1 cellular context compared by ENCODE assay signal in the genomic region with DNA sequence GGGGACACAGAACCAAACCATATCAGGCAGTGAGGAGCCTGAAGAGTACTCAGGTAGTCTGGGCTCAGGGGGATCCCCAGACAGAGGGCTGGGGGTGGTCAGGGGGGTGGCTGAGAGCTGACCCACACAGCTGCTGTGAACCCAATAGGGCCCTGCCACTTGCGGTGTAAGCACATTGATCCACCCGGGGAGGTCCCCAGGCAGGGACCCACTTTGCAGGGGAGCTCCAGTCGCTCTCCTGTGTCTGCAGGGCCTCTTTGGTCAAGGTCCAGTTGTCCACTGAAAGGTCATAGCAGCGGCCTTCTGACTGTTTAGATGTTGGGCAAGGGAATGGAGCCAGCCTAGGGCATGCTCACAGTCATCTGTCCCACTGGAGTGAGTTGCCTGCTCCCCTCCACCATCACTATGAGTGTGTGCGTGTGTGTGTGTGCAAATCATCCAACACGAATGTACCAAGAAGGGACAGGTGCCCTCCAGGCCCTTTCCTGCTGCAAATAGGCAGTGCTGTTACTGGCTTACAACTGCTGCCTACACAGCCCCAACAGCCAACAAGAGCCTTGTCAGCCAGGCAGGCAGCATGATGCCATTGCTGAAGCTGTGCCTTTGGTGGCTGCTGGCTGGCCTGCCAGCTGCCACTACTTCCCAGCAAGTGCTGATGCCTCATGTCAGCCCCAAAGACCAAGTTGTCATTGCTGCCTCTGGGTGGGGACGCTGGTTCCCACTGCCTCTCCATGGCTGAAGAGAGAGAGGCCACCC.
TF ChIP-seq lines count a peak whose summit lies in the region.

No MANE protein-coding gene starts in this region.

TF ChIP-seq in HepG2, 621 proteins besides CTCF, POLR2A, EP300 and RAD21 (continued from another document):
- TF ChIP-seq, protein P1, sequence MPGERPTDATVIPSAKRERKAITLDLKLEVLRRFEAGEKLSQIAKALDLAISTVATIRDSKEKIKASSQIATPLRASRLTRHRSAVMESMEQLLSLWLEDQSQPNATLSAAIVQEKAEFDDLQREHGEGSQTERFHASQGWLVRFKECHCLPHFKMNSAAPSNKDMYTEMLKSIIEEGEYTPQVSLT (CRISPR knock-in tag; IDR thresholded peaks at IDR 0.05; ENCODE audit: borderline replicate concordance, low read depth) = no peak
- TF ChIP-seq, protein P2, sequence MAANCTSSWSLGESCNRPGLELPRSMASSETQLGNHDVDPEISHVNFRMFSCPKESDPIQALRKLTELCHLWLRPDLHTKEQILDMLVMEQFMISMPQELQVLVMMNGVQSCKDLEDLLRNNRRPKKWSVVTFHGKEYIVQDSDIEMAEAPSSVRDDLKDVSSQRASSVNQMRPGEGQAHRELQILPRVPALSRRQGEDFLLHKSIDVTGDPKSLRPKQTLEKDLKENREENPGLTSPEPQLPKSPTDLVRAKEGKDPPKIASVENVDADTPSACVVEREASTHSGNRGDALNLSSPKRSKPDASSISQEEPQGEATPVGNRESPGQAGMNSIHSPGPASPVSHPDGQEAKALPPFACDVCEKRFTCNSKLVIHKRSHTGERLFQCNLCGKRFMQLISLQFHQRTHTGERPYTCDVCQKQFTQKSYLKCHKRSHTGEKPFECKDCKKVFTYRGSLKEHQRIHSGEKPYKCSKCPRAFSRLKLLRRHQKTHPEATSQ (CRISPR knock-in tag; IDR thresholded peaks at IDR 0.05; ENCODE audit: borderline replicate concordance) = no peak
- TF ChIP-seq SAP130 (CRISPR knock-in tag; IDR thresholded peaks at IDR 0.05; ENCODE audit: low read depth) = no peak
- no peak for TF ChIP-seq ZNF713 (CRISPR knock-in tag; IDR thresholded peaks at IDR 0.05)
- TF ChIP-seq ZNF782 (CRISPR knock-in tag; IDR thresholded peaks at IDR 0.05; ENCODE audit: borderline replicate concordance) = no peak; the same call in 1 of the 2 replicates
- TF ChIP-seq, protein P3, sequence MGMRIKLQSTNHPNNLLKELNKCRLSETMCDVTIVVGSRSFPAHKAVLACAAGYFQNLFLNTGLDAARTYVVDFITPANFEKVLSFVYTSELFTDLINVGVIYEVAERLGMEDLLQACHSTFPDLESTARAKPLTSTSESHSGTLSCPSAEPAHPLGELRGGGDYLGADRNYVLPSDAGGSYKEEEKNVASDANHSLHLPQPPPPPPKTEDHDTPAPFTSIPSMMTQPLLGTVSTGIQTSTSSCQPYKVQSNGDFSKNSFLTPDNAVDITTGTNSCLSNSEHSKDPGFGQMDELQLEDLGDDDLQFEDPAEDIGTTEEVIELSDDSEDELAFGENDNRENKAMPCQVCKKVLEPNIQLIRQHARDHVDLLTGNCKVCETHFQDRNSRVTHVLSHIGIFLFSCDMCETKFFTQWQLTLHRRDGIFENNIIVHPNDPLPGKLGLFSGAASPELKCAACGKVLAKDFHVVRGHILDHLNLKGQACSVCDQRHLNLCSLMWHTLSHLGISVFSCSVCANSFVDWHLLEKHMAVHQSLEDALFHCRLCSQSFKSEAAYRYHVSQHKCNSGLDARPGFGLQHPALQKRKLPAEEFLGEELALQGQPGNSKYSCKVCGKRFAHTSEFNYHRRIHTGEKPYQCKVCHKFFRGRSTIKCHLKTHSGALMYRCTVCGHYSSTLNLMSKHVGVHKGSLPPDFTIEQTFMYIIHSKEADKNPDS (CRISPR knock-in tag; IDR thresholded peaks at IDR 0.05) = no peak
- TF ChIP-seq ESRRA (CRISPR knock-in tag; IDR thresholded peaks at IDR 0.05; ENCODE audit: low read depth) = peak; percentile 40; the same call in 1 of the 2 replicates
- TF ChIP-seq FOXP1 (IDR thresholded peaks at IDR 0.05) = no peak
- TF ChIP-seq FOXP1 (CRISPR knock-in tag; IDR thresholded peaks at IDR 0.05) = no peak
- no peak for TF ChIP-seq KAT8 (CRISPR knock-in tag; IDR thresholded peaks at IDR 0.05)
- TF ChIP-seq JDP2 (CRISPR knock-in tag; IDR thresholded peaks at IDR 0.05; ENCODE audit: borderline replicate concordance) = no peak
- TF ChIP-seq, protein P4, sequence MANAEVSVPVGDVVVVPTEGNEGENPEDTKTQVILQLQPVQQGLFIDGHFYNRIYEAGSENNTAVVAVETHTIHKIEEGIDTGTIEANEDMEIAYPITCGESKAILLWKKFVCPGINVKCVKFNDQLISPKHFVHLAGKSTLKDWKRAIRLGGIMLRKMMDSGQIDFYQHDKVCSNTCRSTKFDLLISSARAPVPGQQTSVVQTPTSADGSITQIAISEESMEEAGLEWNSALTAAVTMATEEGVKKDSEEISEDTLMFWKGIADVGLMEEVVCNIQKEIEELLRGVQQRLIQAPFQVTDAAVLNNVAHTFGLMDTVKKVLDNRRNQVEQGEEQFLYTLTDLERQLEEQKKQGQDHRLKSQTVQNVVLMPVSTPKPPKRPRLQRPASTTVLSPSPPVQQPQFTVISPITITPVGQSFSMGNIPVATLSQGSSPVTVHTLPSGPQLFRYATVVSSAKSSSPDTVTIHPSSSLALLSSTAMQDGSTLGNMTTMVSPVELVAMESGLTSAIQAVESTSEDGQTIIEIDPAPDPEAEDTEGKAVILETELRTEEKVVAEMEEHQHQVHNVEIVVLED (CRISPR knock-in tag; IDR thresholded peaks at IDR 0.05; ENCODE audit: borderline replicate concordance) = no peak
- TF ChIP-seq YEATS2 (CRISPR knock-in tag; IDR thresholded peaks at IDR 0.05; ENCODE audit: borderline replicate concordance) = no peak
- TF ChIP-seq ZNF382 (CRISPR knock-in tag; IDR thresholded peaks at IDR 0.05; ENCODE audit: borderline replicate concordance) = no peak
- TF ChIP-seq ZNF83 (CRISPR knock-in tag; IDR thresholded peaks at IDR 0.05; ENCODE audit: borderline replicate concordance) = no peak
- TF ChIP-seq ZSCAN21 (CRISPR knock-in tag; IDR thresholded peaks at IDR 0.05; ENCODE audit: borderline replicate concordance) = no peak
- TF ChIP-seq, protein P5, sequence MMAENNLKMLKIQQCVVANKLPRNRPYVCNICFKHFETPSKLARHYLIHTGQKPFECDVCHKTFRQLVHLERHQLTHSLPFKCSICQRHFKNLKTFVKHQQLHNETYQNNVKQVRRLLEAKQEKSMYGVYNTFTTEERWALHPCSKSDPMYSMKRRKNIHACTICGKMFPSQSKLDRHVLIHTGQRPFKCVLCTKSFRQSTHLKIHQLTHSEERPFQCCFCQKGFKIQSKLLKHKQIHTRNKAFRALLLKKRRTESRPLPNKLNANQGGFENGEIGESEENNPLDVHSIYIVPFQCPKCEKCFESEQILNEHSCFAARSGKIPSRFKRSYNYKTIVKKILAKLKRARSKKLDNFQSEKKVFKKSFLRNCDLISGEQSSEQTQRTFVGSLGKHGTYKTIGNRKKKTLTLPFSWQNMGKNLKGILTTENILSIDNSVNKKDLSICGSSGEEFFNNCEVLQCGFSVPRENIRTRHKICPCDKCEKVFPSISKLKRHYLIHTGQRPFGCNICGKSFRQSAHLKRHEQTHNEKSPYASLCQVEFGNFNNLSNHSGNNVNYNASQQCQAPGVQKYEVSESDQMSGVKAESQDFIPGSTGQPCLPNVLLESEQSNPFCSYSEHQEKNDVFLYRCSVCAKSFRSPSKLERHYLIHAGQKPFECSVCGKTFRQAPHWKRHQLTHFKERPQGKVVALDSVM (CRISPR knock-in tag; IDR thresholded peaks at IDR 0.05) = no peak
- no peak for TF ChIP-seq ZNF777 (CRISPR knock-in tag; IDR thresholded peaks at IDR 0.05)
- no peak for TF ChIP-seq SRF (IDR thresholded peaks at IDR 0.05; ENCODE audit: low read depth, low read length)
- TF ChIP-seq, protein P6, sequence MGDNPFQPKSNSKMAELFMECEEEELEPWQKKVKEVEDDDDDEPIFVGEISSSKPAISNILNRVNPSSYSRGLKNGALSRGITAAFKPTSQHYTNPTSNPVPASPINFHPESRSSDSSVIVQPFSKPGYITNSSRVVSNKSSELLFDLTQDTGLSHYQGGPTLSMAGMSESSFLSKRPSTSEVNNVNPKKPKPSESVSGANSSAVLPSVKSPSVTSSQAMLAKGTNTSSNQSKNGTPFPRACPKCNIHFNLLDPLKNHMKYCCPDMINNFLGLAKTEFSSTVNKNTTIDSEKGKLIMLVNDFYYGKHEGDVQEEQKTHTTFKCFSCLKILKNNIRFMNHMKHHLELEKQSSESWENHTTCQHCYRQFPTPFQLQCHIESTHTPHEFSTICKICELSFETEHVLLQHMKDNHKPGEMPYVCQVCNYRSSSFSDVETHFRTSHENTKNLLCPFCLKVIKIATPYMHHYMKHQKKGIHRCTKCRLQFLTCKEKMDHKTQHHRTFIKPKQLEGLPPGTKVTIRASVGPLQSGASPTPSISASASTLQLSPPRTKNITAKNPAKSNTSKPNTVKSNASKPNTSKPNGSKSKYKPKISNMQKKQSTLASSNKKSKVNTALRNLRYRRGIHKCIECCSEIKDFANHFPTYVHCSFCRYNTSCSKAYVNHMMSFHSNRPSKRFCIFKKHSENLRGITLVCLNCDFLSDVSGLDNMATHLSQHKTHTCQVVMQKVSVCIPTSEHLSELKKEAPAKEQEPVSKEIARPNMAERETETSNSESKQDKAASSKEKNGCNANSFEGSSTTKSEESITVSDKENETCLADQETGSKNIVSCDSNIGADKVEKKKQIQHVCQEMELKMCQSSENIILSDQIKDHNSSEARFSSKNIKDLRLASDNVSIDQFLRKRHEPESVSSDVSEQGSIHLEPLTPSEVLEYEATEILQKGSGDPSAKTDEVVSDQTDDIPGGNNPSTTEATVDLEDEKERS (CRISPR knock-in tag; IDR thresholded peaks at IDR 0.05) = no peak
- no peak for TF ChIP-seq ZNF451 (CRISPR knock-in tag; IDR thresholded peaks at IDR 0.05)
- TF ChIP-seq, protein P7, sequence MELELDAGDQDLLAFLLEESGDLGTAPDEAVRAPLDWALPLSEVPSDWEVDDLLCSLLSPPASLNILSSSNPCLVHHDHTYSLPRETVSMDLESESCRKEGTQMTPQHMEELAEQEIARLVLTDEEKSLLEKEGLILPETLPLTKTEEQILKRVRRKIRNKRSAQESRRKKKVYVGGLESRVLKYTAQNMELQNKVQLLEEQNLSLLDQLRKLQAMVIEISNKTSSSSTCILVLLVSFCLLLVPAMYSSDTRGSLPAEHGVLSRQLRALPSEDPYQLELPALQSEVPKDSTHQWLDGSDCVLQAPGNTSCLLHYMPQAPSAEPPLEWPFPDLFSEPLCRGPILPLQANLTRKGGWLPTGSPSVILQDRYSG (CRISPR knock-in tag; IDR thresholded peaks at IDR 0.05) = no peak
- no peak for TF ChIP-seq RFX5 (IDR thresholded peaks at IDR 0.05; ENCODE audit: low read depth, low read length)
- TF ChIP-seq RARA (CRISPR knock-in tag; IDR thresholded peaks at IDR 0.05) = peak; percentile 21; the same call in 1 of the 2 replicates
- TF ChIP-seq, protein P8, sequence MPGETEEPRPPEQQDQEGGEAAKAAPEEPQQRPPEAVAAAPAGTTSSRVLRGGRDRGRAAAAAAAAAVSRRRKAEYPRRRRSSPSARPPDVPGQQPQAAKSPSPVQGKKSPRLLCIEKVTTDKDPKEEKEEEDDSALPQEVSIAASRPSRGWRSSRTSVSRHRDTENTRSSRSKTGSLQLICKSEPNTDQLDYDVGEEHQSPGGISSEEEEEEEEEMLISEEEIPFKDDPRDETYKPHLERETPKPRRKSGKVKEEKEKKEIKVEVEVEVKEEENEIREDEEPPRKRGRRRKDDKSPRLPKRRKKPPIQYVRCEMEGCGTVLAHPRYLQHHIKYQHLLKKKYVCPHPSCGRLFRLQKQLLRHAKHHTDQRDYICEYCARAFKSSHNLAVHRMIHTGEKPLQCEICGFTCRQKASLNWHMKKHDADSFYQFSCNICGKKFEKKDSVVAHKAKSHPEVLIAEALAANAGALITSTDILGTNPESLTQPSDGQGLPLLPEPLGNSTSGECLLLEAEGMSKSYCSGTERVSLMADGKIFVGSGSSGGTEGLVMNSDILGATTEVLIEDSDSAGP (CRISPR knock-in tag; IDR thresholded peaks at IDR 0.05; ENCODE audit: borderline replicate concordance) = no peak
- TF ChIP-seq ZSCAN29 (CRISPR knock-in tag; conservative IDR thresholded peaks at IDR 0.05) = no peak
- peak; percentile 75; the same call in 1 of the 2 replicates for TF ChIP-seq ZSCAN25 (CRISPR knock-in tag; IDR thresholded peaks at IDR 0.05)
- no peak for TF ChIP-seq JUN (CRISPR knock-in tag; IDR thresholded peaks at IDR 0.05)
